ENCODE assay signal across 2 cellular contexts in the genomic region with DNA sequence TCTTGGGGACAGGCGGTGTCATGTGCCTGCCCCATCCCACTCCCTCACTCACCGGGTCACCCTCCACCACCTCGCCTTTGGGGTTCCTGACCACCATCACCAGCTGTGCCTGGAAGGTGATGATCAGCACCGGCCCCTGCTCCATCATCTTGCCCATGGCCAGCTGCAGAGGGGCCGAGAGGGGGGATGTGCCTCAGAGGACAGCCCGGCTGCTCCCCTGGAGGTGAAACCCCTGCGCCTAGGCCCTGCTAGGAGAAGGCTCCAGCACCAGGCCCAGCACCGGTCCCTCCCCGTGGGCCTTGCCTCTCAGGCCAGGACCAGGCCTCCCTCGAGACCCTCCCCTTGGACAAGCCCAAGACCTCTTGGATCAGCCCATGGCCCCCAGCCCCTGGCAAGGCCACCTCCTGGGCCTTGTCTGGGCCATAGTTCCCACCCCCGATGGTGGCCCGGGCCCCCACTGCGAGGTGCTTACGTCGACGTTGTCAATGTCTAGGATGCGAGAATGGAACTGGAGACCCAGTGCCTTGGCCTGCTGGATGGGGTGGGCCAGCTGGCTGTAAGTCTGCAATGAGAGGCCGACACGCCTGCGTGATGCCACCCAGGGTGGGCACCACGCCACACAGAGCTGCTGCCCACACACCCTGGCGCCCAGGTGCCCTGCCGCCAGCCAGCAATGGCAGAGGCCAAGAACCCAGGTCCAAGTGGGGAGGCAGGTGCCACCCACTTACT.
TF ChIP-seq lines count a peak whose summit lies in the region.

No MANE protein-coding gene starts in this region.

TF ChIP-seq in SK-N-SH, 30 proteins besides CTCF, POLR2A, EP300 and RAD21 (continued from another document):
- TF ChIP-seq ZBTB33 (IDR thresholded peaks at IDR 0.05; ENCODE audit: borderline replicate concordance, low read depth), result no peak
- TF ChIP-seq RXRA (IDR thresholded peaks at IDR 0.05; ENCODE audit: borderline replicate concordance, low read depth), result no peak
- TF ChIP-seq TEAD4 (IDR thresholded peaks at IDR 0.05; ENCODE audit: borderline replicate concordance, insufficient read depth), result no peak
- no peak for TF ChIP-seq PBX3 (IDR thresholded peaks at IDR 0.05)
- no peak for TF ChIP-seq GATA2 (CRISPR knock-in tag; IDR thresholded peaks at IDR 0.05)
- TF ChIP-seq SIN3A (IDR thresholded peaks at IDR 0.05; ENCODE audit: borderline replicate concordance, low read depth, low read length), result no peak
- TF ChIP-seq RCOR1 (IDR thresholded peaks at IDR 0.05; ENCODE audit: low read length), result no peak
- no peak for TF ChIP-seq EZH2phosphoT487 (IDR thresholded peaks at IDR 0.05; ENCODE audit: borderline replicate concordance, low read depth)
- no peak for TF ChIP-seq USF1 (IDR thresholded peaks at IDR 0.05; ENCODE audit: borderline replicate concordance, low read depth)
- TF ChIP-seq USF2 (IDR thresholded peaks at IDR 0.05; ENCODE audit: borderline replicate concordance, low read depth, low read length), result no peak
- TF ChIP-seq GABPA (IDR thresholded peaks at IDR 0.05; ENCODE audit: low read depth), result no peak
- TF ChIP-seq, protein P1, sequence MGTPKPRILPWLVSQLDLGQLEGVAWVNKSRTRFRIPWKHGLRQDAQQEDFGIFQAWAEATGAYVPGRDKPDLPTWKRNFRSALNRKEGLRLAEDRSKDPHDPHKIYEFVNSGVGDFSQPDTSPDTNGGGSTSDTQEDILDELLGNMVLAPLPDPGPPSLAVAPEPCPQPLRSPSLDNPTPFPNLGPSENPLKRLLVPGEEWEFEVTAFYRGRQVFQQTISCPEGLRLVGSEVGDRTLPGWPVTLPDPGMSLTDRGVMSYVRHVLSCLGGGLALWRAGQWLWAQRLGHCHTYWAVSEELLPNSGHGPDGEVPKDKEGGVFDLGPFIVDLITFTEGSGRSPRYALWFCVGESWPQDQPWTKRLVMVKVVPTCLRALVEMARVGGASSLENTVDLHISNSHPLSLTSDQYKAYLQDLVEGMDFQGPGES (IDR thresholded peaks at IDR 0.05; ENCODE audit: low read depth, low read length), result no peak
- no peak for TF ChIP-seq ELF1 (IDR thresholded peaks at IDR 0.05)
- no peak for TF ChIP-seq YY1 (IDR thresholded peaks at IDR 0.05; ENCODE audit: low read depth)
- no peak for TF ChIP-seq FOXJ3 (CRISPR knock-in tag; IDR thresholded peaks at IDR 0.05)
- no peak for TF ChIP-seq POLR2AphosphoS5 (IDR thresholded peaks at IDR 0.05; ENCODE audit: low read depth, low read length)
TF ChIP-seq in SK-N-SH: peak in this region for 0.

TF ChIP-seq in SK-N-SH treated with all-trans-retinoic acid at 6 μM for 48 hours, 23 proteins besides CTCF, POLR2A, EP300 and RAD21 (continued from another document):
- TF ChIP-seq POU6F1 (CRISPR knock-in tag; IDR thresholded peaks at IDR 0.05; ENCODE audit: borderline replicate concordance, low read depth) (no peak), ARNTL (CRISPR knock-in tag; IDR thresholded peaks at IDR 0.05; ENCODE audit: borderline replicate concordance, low read depth) (no peak), CSDC2 (CRISPR knock-in tag; IDR thresholded peaks at IDR 0.05) (no peak), CREB5 (CRISPR knock-in tag; IDR thresholded peaks at IDR 0.05; ENCODE audit: low read depth) (no peak), ZNF70 (CRISPR knock-in tag; IDR thresholded peaks at IDR 0.05) (no peak), RARB (CRISPR knock-in tag; IDR thresholded peaks at IDR 0.05) (no peak)
- TF ChIP-seq, protein P2, sequence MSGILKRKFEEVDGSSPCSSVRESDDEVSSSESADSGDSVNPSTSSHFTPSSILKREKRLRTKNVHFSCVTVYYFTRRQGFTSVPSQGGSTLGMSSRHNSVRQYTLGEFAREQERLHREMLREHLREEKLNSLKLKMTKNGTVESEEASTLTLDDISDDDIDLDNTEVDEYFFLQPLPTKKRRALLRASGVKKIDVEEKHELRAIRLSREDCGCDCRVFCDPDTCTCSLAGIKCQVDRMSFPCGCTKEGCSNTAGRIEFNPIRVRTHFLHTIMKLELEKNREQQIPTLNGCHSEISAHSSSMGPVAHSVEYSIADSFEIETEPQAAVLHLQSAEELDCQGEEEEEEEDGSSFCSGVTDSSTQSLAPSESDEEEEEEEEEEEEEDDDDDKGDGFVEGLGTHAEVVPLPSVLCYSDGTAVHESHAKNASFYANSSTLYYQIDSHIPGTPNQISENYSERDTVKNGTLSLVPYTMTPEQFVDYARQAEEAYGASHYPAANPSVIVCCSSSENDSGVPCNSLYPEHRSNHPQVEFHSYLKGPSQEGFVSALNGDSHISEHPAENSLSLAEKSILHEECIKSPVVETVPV (CRISPR knock-in tag; IDR thresholded peaks at IDR 0.05), result no peak
